28 cellular contexts compared by ENCODE assay signal in genomic region chr15:80864666-80865065, GRCh38.
"Had no signal": no experiment of that assay in that cellular context is flagged by ENCODE, and none has a peak within 500 bp of the region (broad histone marks: within the 10 kb centered on the region; RNA-seq: fewer than 3 reads in every experiment).

No MANE protein-coding gene starts in this region.

- H3K27ac ChIP-seq: stomach, suprapubic skin, testis, thoracic aorta, thyroid gland, tibial artery, tibial nerve, transverse colon, upper lobe of left lung, upper lobe of right lung, uterus, vagina had no signal

- H3K27ac Mint-ChIP-seq: stimulated activated effector memory CD8-positive, alpha-beta T cell treated with anti-CD3 and anti-CD28 coated beads, Interleukin-12 subunit alpha, Interleukin-12 subunit beta, amount 100 ng/mL, for 72 hours; stimulated activated memory B cell treated with anti-CD40 and anti-IgM and Interleukin-4, amounts not matched to agents 10 μg/mL and 1 μg/mL and 100 μg/mL, for 72 hours; stimulated activated naive B cell treated with anti-CD40 and anti-IgM and Interleukin-4, amounts not matched to agents 10 μg/mL and 1 μg/mL and 100 μg/mL, for 72 hours; stimulated activated naive CD8-positive, alpha-beta T cell treated with anti-CD3 and anti-CD28 coated beads, Interleukin-15, amount 100 ng/mL, for 72 hours; stimulated activated naive CD8-positive, alpha-beta T cell treated with anti-CD3 and anti-CD28 coated beads, Interleukin-15, Interleukin-2, amounts not matched to agents 100 ng/mL and 50 ng/mL, for 24 hours; type B pancreatic cell had no signal

- H3K27me3 Mint-ChIP-seq: stimulated activated naive B cell treated with anti-CD40 and anti-IgM and Interleukin-4, amounts not matched to agents 10 μg/mL and 1 μg/mL and 100 μg/mL, for 72 hours; stimulated activated naive CD8-positive, alpha-beta T cell treated with anti-CD3 and anti-CD28 coated beads, Interleukin-15, amount 100 ng/mL, for 72 hours had no signal

- ATAC-seq: stimulated activated effector memory CD8-positive, alpha-beta T cell treated with anti-CD3 and anti-CD28 coated beads, Interleukin-12 subunit alpha, Interleukin-12 subunit beta, amount 100 ng/mL, for 72 hours; stimulated activated memory B cell treated with anti-CD40 and anti-IgM and Interleukin-4, amounts not matched to agents 10 μg/mL and 1 μg/mL and 100 μg/mL, for 72 hours; stimulated activated naive B cell treated with anti-CD40 and anti-IgM and Interleukin-4, amounts not matched to agents 10 μg/mL and 1 μg/mL and 100 μg/mL, for 72 hours; stimulated activated naive CD8-positive, alpha-beta T cell treated with anti-CD3 and anti-CD28 coated beads, Interleukin-15, amount 100 ng/mL, for 72 hours; stimulated activated naive CD8-positive, alpha-beta T cell treated with anti-CD3 and anti-CD28 coated beads, Interleukin-15, Interleukin-2, amounts not matched to agents 100 U/mL and 50 U/mL, for 24 hours; upper lobe of right lung had no signal

- H3K4me3 ChIP-seq: stomach, suprapubic skin, testis, thoracic aorta, thyroid gland, tibial artery, tibial nerve, transverse colon, upper lobe of left lung, upper lobe of right lung, uterus, vagina had no signal

- FAIRE-seq: urothelium cell line had no signal

- H3K9me3 ChIP-seq: stomach, suprapubic skin, testis, thoracic aorta, thyroid gland, tibial artery, tibial nerve, transverse colon, upper lobe of left lung, upper lobe of right lung, uterus, vagina had no signal

- H3K27me3 ChIP-seq: stomach, suprapubic skin, testis, thyroid gland, tibial artery, tibial nerve, transverse colon, upper lobe of left lung, upper lobe of right lung, uterus, vagina had no signal

- H3K4me1 Mint-ChIP-seq: stimulated activated effector memory CD8-positive, alpha-beta T cell treated with anti-CD3 and anti-CD28 coated beads, Interleukin-12 subunit alpha, Interleukin-12 subunit beta, amount 100 ng/mL, for 72 hours; stimulated activated memory B cell treated with anti-CD40 and anti-IgM and Interleukin-4, amounts not matched to agents 10 μg/mL and 1 μg/mL and 100 μg/mL, for 72 hours; stimulated activated naive B cell treated with anti-CD40 and anti-IgM and Interleukin-4, amounts not matched to agents 10 μg/mL and 1 μg/mL and 100 μg/mL, for 72 hours; stimulated activated naive CD8-positive, alpha-beta T cell treated with anti-CD3 and anti-CD28 coated beads, Interleukin-15, amount 100 ng/mL, for 72 hours had no signal

- H3K36me3 ChIP-seq: stomach, suprapubic skin, thoracic aorta, thyroid gland, tibial artery, transverse colon, upper lobe of left lung, upper lobe of right lung, uterus, vagina had no signal

- H3K9me3 Mint-ChIP-seq: stimulated activated effector memory CD8-positive, alpha-beta T cell treated with anti-CD3 and anti-CD28 coated beads, Interleukin-12 subunit alpha, Interleukin-12 subunit beta, amount 100 ng/mL, for 72 hours; stimulated activated memory B cell treated with anti-CD40 and anti-IgM and Interleukin-4, amounts not matched to agents 10 μg/mL and 1 μg/mL and 100 μg/mL, for 72 hours; stimulated activated naive B cell treated with anti-CD40 and anti-IgM and Interleukin-4, amounts not matched to agents 10 μg/mL and 1 μg/mL and 100 μg/mL, for 72 hours; stimulated activated naive CD8-positive, alpha-beta T cell treated with anti-CD3 and anti-CD28 coated beads, Interleukin-15, amount 100 ng/mL, for 72 hours; stimulated activated naive CD8-positive, alpha-beta T cell treated with anti-CD3 and anti-CD28 coated beads, Interleukin-15, Interleukin-2, amounts not matched to agents 100 ng/mL and 50 ng/mL, for 24 hours; type B pancreatic cell had no signal

- DNase-seq: stimulated activated CD4-positive, alpha-beta T cell treated with anti-CD3 and anti-CD28 coated beads, Interleukin-2, amount 100 ng/mL, for 48 hours; stimulated activated CD4-positive, alpha-beta T cell treated with anti-CD3 and anti-CD28 coated beads, Interleukin-4, amount 100 ng/mL, for 1 hour; stimulated activated CD4-positive, alpha-beta T cell treated with anti-CD3 and anti-CD28 coated beads, Interleukin-4, amount 100 ng/mL, for 24 hours; stimulated activated CD4-positive, alpha-beta T cell treated with anti-CD3 and anti-CD28 coated beads, Interleukin-4, amount 100 ng/mL, for 4 hours; stimulated activated CD8-positive, alpha-beta memory T cell treated with anti-CD3 and anti-CD28 coated beads, Interleukin-4, amount 100 ng/mL, for 48 hours; stimulated activated naive B cell treated with anti-CD40 and anti-IgM and Interleukin-4, amounts not matched to agents 10 μg/mL and 1 μg/mL and 100 μg/mL, for 72 hours; stimulated activated naive CD4-positive, alpha-beta T cell; stimulated activated naive CD4-positive, alpha-beta T cell treated with Interleukin-2 at 50 U/mL for 16 hours; stimulated activated naive CD8-positive, alpha-beta T cell treated with anti-CD3 and anti-CD28 coated beads, Interleukin-15, amount 100 ng/mL, for 72 hours; stimulated activated naive CD8-positive, alpha-beta T cell treated with anti-CD3 and anti-CD28 coated beads, Interleukin-15, Interleukin-2, amounts not matched to agents 100 U/mL and 50 U/mL, for 24 hours; stomach; substantia nigra; testis; thyroid gland; tibial artery; transverse colon; uterus had no signal

- H3K4me3 Mint-ChIP-seq: stimulated activated effector memory CD8-positive, alpha-beta T cell treated with anti-CD3 and anti-CD28 coated beads, Interleukin-12 subunit alpha, Interleukin-12 subunit beta, amount 100 ng/mL, for 72 hours; stimulated activated memory B cell treated with anti-CD40 and anti-IgM and Interleukin-4, amounts not matched to agents 10 μg/mL and 1 μg/mL and 100 μg/mL, for 72 hours; stimulated activated naive B cell treated with anti-CD40 and anti-IgM and Interleukin-4, amounts not matched to agents 10 μg/mL and 1 μg/mL and 100 μg/mL, for 72 hours; stimulated activated naive CD8-positive, alpha-beta T cell treated with anti-CD3 and anti-CD28 coated beads, Interleukin-15, amount 100 ng/mL, for 72 hours; stimulated activated naive CD8-positive, alpha-beta T cell treated with anti-CD3 and anti-CD28 coated beads, Interleukin-15, Interleukin-2, amounts not matched to agents 100 ng/mL and 50 ng/mL, for 24 hours; type B pancreatic cell had no signal

- H3K4me1 ChIP-seq: suprapubic skin, testis, thyroid gland, tibial artery, transverse colon, upper lobe of right lung, uterus, vagina had no signal

- H3K36me3 Mint-ChIP-seq: stimulated activated effector memory CD8-positive, alpha-beta T cell treated with anti-CD3 and anti-CD28 coated beads, Interleukin-12 subunit alpha, Interleukin-12 subunit beta, amount 100 ng/mL, for 72 hours; stimulated activated memory B cell treated with anti-CD40 and anti-IgM and Interleukin-4, amounts not matched to agents 10 μg/mL and 1 μg/mL and 100 μg/mL, for 72 hours; stimulated activated naive B cell treated with anti-CD40 and anti-IgM and Interleukin-4, amounts not matched to agents 10 μg/mL and 1 μg/mL and 100 μg/mL, for 72 hours; type B pancreatic cell had no signal
